Comparison of ENCODE assay signal across 1 cellular context in genomic region chr12:81297606-81298005, GRCh38.
TF ChIP-seq lines count a peak whose summit lies in the region.

No MANE protein-coding gene starts in this region.

TF ChIP-seq in GM23338, 12 proteins besides CTCF, POLR2A, EP300 and RAD21 (continued from another document):
- TF ChIP-seq, protein P1, sequence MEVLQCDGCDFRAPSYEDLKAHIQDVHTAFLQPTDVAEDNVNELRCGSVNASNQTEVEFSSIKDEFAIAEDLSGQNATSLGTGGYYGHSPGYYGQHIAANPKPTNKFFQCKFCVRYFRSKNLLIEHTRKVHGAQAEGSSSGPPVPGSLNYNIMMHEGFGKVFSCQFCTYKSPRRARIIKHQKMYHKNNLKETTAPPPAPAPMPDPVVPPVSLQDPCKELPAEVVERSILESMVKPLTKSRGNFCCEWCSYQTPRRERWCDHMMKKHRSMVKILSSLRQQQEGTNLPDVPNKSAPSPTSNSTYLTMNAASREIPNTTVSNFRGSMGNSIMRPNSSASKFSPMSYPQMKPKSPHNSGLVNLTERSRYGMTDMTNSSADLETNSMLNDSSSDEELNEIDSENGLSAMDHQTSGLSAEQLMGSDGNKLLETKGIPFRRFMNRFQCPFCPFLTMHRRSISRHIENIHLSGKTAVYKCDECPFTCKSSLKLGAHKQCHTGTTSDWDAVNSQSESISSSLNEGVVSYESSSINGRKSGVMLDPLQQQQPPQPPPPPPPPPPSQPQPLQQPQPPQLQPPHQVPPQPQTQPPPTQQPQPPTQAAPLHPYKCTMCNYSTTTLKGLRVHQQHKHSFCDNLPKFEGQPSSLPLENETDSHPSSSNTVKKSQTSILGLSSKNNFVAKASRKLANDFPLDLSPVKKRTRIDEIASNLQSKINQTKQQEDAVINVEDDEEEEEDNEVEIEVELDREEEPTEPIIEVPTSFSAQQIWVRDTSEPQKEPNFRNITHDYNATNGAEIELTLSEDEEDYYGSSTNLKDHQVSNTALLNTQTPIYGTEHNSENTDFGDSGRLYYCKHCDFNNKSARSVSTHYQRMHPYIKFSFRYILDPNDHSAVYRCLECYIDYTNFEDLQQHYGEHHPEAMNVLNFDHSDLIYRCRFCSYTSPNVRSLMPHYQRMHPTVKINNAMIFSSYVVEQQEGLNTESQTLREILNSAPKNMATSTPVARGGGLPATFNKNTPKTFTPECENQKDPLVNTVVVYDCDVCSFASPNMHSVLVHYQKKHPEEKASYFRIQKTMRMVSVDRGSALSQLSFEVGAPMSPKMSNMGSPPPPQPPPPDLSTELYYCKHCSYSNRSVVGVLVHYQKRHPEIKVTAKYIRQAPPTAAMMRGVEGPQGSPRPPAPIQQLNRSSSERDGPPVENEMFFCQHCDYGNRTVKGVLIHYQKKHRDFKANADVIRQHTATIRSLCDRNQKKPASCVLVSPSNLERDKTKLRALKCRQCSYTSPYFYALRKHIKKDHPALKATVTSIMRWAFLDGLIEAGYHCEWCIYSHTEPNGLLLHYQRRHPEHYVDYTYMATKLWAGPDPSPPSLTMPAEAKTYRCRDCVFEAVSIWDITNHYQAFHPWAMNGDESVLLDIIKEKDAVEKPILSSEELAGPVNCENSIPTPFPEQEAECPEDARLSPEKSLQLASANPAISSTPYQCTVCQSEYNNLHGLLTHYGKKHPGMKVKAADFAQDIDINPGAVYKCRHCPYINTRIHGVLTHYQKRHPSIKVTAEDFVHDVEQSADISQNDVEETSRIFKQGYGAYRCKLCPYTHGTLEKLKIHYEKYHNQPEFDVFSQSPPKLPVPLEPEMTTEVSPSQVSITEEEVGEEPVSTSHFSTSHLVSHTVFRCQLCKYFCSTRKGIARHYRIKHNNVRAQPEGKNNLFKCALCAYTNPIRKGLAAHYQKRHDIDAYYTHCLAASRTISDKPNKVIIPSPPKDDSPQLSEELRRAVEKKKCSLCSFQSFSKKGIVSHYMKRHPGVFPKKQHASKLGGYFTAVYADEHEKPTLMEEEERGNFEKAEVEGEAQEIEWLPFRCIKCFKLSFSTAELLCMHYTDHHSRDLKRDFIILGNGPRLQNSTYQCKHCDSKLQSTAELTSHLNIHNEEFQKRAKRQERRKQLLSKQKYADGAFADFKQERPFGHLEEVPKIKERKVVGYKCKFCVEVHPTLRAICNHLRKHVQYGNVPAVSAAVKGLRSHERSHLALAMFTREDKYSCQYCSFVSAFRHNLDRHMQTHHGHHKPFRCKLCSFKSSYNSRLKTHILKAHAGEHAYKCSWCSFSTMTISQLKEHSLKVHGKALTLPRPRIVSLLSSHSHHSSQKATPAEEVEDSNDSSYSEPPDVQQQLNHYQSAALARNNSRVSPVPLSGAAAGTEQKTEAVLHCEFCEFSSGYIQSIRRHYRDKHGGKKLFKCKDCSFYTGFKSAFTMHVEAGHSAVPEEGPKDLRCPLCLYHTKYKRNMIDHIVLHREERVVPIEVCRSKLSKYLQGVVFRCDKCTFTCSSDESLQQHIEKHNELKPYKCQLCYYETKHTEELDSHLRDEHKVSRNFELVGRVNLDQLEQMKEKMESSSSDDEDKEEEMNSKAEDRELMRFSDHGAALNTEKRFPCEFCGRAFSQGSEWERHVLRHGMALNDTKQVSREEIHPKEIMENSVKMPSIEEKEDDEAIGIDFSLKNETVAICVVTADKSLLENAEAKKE (CRISPR knock-in tag; IDR thresholded peaks at IDR 0.05), result no peak
- TF ChIP-seq STAT1 (IDR thresholded peaks at IDR 0.05; ENCODE audit: unreplicated experiment) (no peak), ZNF331 (CRISPR knock-in tag; IDR thresholded peaks at IDR 0.05; ENCODE audit: low read depth) (no peak), ZNF114 (CRISPR knock-in tag; IDR thresholded peaks at IDR 0.05) (no peak), NANOG (IDR thresholded peaks at IDR 0.05; ENCODE audit: borderline replicate concordance) (no peak)
- TF ChIP-seq, protein P2, sequence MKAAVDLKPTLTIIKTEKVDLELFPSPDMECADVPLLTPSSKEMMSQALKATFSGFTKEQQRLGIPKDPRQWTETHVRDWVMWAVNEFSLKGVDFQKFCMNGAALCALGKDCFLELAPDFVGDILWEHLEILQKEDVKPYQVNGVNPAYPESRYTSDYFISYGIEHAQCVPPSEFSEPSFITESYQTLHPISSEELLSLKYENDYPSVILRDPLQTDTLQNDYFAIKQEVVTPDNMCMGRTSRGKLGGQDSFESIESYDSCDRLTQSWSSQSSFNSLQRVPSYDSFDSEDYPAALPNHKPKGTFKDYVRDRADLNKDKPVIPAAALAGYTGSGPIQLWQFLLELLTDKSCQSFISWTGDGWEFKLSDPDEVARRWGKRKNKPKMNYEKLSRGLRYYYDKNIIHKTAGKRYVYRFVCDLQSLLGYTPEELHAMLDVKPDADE (IDR thresholded peaks at IDR 0.05), result no peak
